ENCODE assay signal across 8 cellular contexts in the genomic region with DNA sequence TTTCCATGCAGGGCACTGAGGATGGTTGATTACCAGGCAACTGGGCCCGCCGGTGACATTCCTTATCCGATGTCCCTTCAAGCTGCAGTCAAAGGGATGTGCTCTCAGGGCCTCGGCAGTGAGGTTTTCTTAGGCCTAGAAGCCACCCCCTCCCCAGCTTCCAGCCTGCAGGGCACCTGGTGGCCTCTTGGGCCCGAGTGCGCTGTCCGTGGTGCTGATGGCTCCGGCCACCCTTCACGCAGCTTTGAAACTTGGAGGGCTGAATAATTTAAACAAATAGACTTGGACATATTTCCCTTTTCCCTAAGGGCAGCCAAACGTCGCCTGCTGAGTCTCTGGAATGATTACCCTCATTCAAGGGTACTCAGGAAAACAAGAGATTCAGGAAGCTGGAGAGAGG. TPM values are rescaled to one million over a fixed set of nuclear protein-coding genes. Genes with fewer than 3 reads are reported as not detected.
DNase-seq lines count a peak whose midpoint lies in the region; ATAC-seq and TF ChIP-seq lines count a peak whose summit lies in the region.

No MANE protein-coding gene starts in this region.

- ATAC-seq in lung (ENCODE audit: insufficient read depth, low FRiP score) (peak; percentile 66), GM18519 (IDR thresholded peaks at IDR 0.05; ENCODE audit: low FRiP score, unreplicated experiment) (no peak), GM21423 (IDR thresholded peaks at IDR 0.05; ENCODE audit: unreplicated experiment) (no peak)

- peaks cover 10 to 17% (median 16%) of the 10 kb centered on the region in 3 donors for H3K4me1 Mint-ChIP-seq in CD8-positive, alpha-beta memory T cell

- POLR2A ChIA-PET in CD8-positive, alpha-beta memory T cell (lab: Charles Lee): no interaction called here

- H3K4me3 ChIP-seq in CD8-positive, alpha-beta memory T cell (ENCODE audit: low read length): no peak overlapping the region
- no peak overlapping the region for H3K4me3 ChIP-seq in HFF-Myc (replicated peaks; ENCODE audit: low read depth, low read length)
- H3K4me3 ChIP-seq in lung: no peak overlapping the region

- H3K27me3 ChIP-seq in CD8-positive, alpha-beta memory T cell (ENCODE audit: insufficient read depth, low read length, poor library complexity, severe bottlenecking): peaks cover 23% of the 10 kb centered on the region
- no peaks in the 10 kb centered on the region for H3K27me3 ChIP-seq in lung (ENCODE audit: control insufficient read depth, insufficient read depth)

- no peaks in the 10 kb centered on the region for H3K36me3 Mint-ChIP-seq in CD8-positive, alpha-beta memory T cell

- WGBS in lung, 2 donors: 3 to 5% methylated on average over 11 of the region's 11 CpGs

- no peaks in the 10 kb centered on the region for H3K36me3 ChIP-seq in CD8-positive, alpha-beta memory T cell (ENCODE audit: insufficient read depth, low read length)
- no peaks in the 10 kb centered on the region for H3K36me3 ChIP-seq in lung (ENCODE audit: control insufficient read depth in 2 of 2, insufficient read depth in 2 of 2, low read length in 2 of 2)

- no peaks in the 10 kb centered on the region for H3K9me3 ChIP-seq in CD8-positive, alpha-beta memory T cell (ENCODE audit: low read length)
- H3K9me3 ChIP-seq in lung (ENCODE audit: control insufficient read depth in 2 of 2, insufficient read depth in 1 of 2, low read length in 1 of 2): no peaks in the 10 kb centered on the region

- TF ChIP-seq CTCF in HFF-Myc (IDR thresholded peaks at IDR 0.05; ENCODE audit: low read depth, low read length, missing control alignments): peak; percentile 23
- TF ChIP-seq CTCF in lung (IDR thresholded peaks at IDR 0.05; ENCODE audit: control extremely low read depth, extremely low read depth): no peak

- H3K27ac ChIP-seq in CD8-positive, alpha-beta memory T cell (ENCODE audit: low read depth, low read length): no peak overlapping the region
- no peak overlapping the region for H3K27ac ChIP-seq in lung (ENCODE audit: low read depth in 1 of 2, low read length in 1 of 2)

- no peak overlapping the region for H3K4me3 Mint-ChIP-seq in CD8-positive, alpha-beta memory T cell

- CTCF ChIA-PET in CD8-positive, alpha-beta memory T cell (lab: Charles Lee): interaction anchor here (1.1 kb wide), 2 partner anchors 43 to 68 kb away, joined by 3 to 4 read pairs; no protein-coding TSS in a partner anchor

- in situ Hi-C loops in G401 (cut with HindIII; ENCODE audit: low sequenced_read_pairs): no loop called here

- H3K4me1 ChIP-seq in CD8-positive, alpha-beta memory T cell (ENCODE audit: insufficient read depth, low read length): peaks cover 8% of the 10 kb centered on the region
- H3K4me1 ChIP-seq in lung (ENCODE audit: control insufficient read depth in 2 of 2, insufficient read depth in 2 of 2, low read length in 2 of 2): no peaks in the 10 kb centered on the region

- H3K27ac Mint-ChIP-seq in CD8-positive, alpha-beta memory T cell: no peak overlapping the region

- H3K9me3 Mint-ChIP-seq in CD8-positive, alpha-beta memory T cell: no peaks in the 10 kb centered on the region

- peak in 3 of 5 donors; percentile 9 to 50 (median 12) for DNase-seq in CD8-positive, alpha-beta memory T cell
- no peak for DNase-seq in HFF-Myc (ENCODE audit: extremely low read depth, low read depth)
- DNase-seq in RPMI7951 (ENCODE audit: low read depth): peak; percentile 56
- DNase-seq in cerebellar cortex (ENCODE audit: low spot score): peak; percentile 43
- no peak for DNase-seq in lung (ENCODE audit: low spot score)
- DNase-seq in G401 (ENCODE audit: low spot score): no peak

- peaks cover 42 to 67% of the 10 kb centered on the region in 2 donors for H3K27me3 Mint-ChIP-seq in CD8-positive, alpha-beta memory T cell

RNA-seq across cellular contexts. Expression of gene MLN, which starts 8.9 kb away (rescaled TPM):
- not detected for total RNA-seq in CD8-positive, alpha-beta memory T cell
- polyA plus RNA-seq in CD8-positive, alpha-beta memory T cell: not detected
- not detected in 2 replicates for total RNA-seq in RPMI7951 (2014; rRNA removed; shearing (Covaris generic))
- not detected for total RNA-seq in lung
- polyA plus RNA-seq in lung: not detected
- 2.5 TPM in 1 of 2 replicates, not detected in the other for total RNA-seq in G401 (2014; rRNA removed; shearing (Covaris generic))

RNA-seq across cellular contexts. Expression of gene LEMD2, which starts 23.7 kb away (rescaled TPM):
- 10 to 100 TPM; 51.8 to 55.5 TPM for total RNA-seq in CD8-positive, alpha-beta memory T cell
- 45.4 TPM for polyA plus RNA-seq in CD8-positive, alpha-beta memory T cell
- total RNA-seq in RPMI7951 (2014; rRNA removed; shearing (Covaris generic)): 34.1 and 46.9 TPM in 2 replicates
- 10 to 100 TPM; 54.9 to 63.6 TPM for total RNA-seq in lung
- 10 to 100 TPM; 52.1 to 54.1 TPM for polyA plus RNA-seq in lung
- total RNA-seq in G401 (2014; rRNA removed; shearing (Covaris generic)): 65.1 and 66.7 TPM in 2 replicates

Comparison
In these comparisons a context has a peak if more than half of its experiments do, and no peak if none do; other contexts are left out.
1. DNase-seq: peak in CD8-positive, alpha-beta memory T cell (3 of 5), RPMI7951 (single experiment) and cerebellar cortex (single experiment); none in HFF-Myc (single experiment), lung (single experiment) and G401 (single experiment).